ENCODE assay signal across 11 cellular contexts in genomic region chr15:41937568-41937923, GRCh38. TPM values are rescaled to one million over a fixed set of nuclear protein-coding genes. Genes with fewer than 3 reads are reported as not detected.
DNase-seq lines count a peak whose midpoint lies in the region; ATAC-seq, FAIRE-seq and TF ChIP-seq lines count a peak whose summit lies in the region.
"Had no signal": no experiment of that assay in that cellular context is flagged by ENCODE, and none has a peak within 500 bp of the region (broad histone marks: within the 10 kb centered on the region; RNA-seq: fewer than 3 reads in every experiment).

No MANE protein-coding gene starts in this region.

- no peak for TF ChIP-seq POLR2A in vagina (IDR thresholded peaks at IDR 0.05)

- H3K27ac ChIP-seq in vagina: peak overlapping the region; percentile 17

- DNase-seq in stimulated activated naive CD8-positive, alpha-beta T cell treated with anti-CD3 and anti-CD28 coated beads, Interleukin-15, Interleukin-2, amounts not matched to agents 100 U/mL and 50 U/mL, for 24 hours: no peak
- DNase-seq in activated naive CD8-positive, alpha-beta T cell treated with anti-CD3 and anti-CD28 coated beads, Interleukin-2, amount 10 ng/mL, durations not matched to agents 7 days and 5 days: no peak
- no peak for DNase-seq in memory B cell (ENCODE audit: low spot score in 2 of 2)
- no peak for DNase-seq in vagina (ENCODE audit: extremely low spot score in 2 of 2)
- no peak for DNase-seq in T1000 (lab: John Stamatoyannopoulos, UW)
- DNase-seq in HTR-8/SVneo (ENCODE audit: insufficient read length, low spot score): no peak
- DNase-seq: NCI-H1436 treated with DMSO at 0.1 percent for 48 hours, OCI-M1 had no signal

- H3K4me3 Mint-ChIP-seq in stimulated activated naive CD8-positive, alpha-beta T cell treated with anti-CD3 and anti-CD28 coated beads, Interleukin-15, Interleukin-2, amounts not matched to agents 100 ng/mL and 50 ng/mL, for 24 hours: peak overlapping the region; percentile 63
- H3K4me3 Mint-ChIP-seq in activated naive CD8-positive, alpha-beta T cell treated with anti-CD3 and anti-CD28 coated beads, Interleukin-2, amount 10 ng/mL, durations not matched to agents 7 days and 5 days: peak overlapping the region; percentile 83
- H3K4me3 Mint-ChIP-seq in memory B cell: no peak overlapping the region
- H3K4me3 Mint-ChIP-seq: brain had no signal

- POLR2A ChIA-PET in activated naive CD8-positive, alpha-beta T cell treated with anti-CD3 and anti-CD28 coated beads, Interleukin-2, amount 10 ng/mL, durations not matched to agents 7 days and 5 days (lab: Charles Lee): interaction anchor here (0.7 to 4.2 kb wide), 8 partner anchors 12 to 277 kb away, joined by 3 to 30 read pairs (median 4); partner anchors contain the start of genes EHD4, MAPKBP1, MGA and SPTBN5

- H3K9me3 Mint-ChIP-seq in stimulated activated naive CD8-positive, alpha-beta T cell treated with anti-CD3 and anti-CD28 coated beads, Interleukin-15, Interleukin-2, amounts not matched to agents 100 ng/mL and 50 ng/mL, for 24 hours: no peaks in the 10 kb centered on the region
- H3K9me3 Mint-ChIP-seq in activated naive CD8-positive, alpha-beta T cell treated with anti-CD3 and anti-CD28 coated beads, Interleukin-2, amount 10 ng/mL, durations not matched to agents 7 days and 5 days: no peaks in the 10 kb centered on the region
- H3K9me3 Mint-ChIP-seq in memory B cell: no peaks in the 10 kb centered on the region
- H3K9me3 Mint-ChIP-seq: brain had no signal

- peaks cover 72% of the 10 kb centered on the region for H3K4me1 Mint-ChIP-seq in stimulated activated naive CD8-positive, alpha-beta T cell treated with anti-CD3 and anti-CD28 coated beads, Interleukin-15, Interleukin-2, amounts not matched to agents 100 ng/mL and 50 ng/mL, for 24 hours (ENCODE audit: low read depth)
- peaks cover 41% of the 10 kb centered on the region for H3K4me1 Mint-ChIP-seq in activated naive CD8-positive, alpha-beta T cell treated with anti-CD3 and anti-CD28 coated beads, Interleukin-2, amount 10 ng/mL, durations not matched to agents 7 days and 5 days
- peaks cover 20% of the 10 kb centered on the region for H3K4me1 Mint-ChIP-seq in memory B cell

- H3K4me3 ChIP-seq in vagina: no peak overlapping the region

- H3K27ac Mint-ChIP-seq in stimulated activated naive CD8-positive, alpha-beta T cell treated with anti-CD3 and anti-CD28 coated beads, Interleukin-15, Interleukin-2, amounts not matched to agents 100 ng/mL and 50 ng/mL, for 24 hours: peak overlapping the region; percentile 97
- peak overlapping the region; percentile 99 for H3K27ac Mint-ChIP-seq in activated naive CD8-positive, alpha-beta T cell treated with anti-CD3 and anti-CD28 coated beads, Interleukin-2, amount 10 ng/mL, durations not matched to agents 7 days and 5 days
- peak overlapping the region; percentile 48 for H3K27ac Mint-ChIP-seq in memory B cell
- H3K27ac Mint-ChIP-seq: brain had no signal

- H3K4me1 ChIP-seq in vagina: peaks cover 60% of the 10 kb centered on the region

- intact Hi-C loops in vagina (cut with DNase I): no loop called here

- no peaks in the 10 kb centered on the region for H3K27me3 Mint-ChIP-seq in stimulated activated naive CD8-positive, alpha-beta T cell treated with anti-CD3 and anti-CD28 coated beads, Interleukin-15, Interleukin-2, amounts not matched to agents 100 ng/mL and 50 ng/mL, for 24 hours
- H3K27me3 Mint-ChIP-seq in activated naive CD8-positive, alpha-beta T cell treated with anti-CD3 and anti-CD28 coated beads, Interleukin-2, amount 10 ng/mL, durations not matched to agents 7 days and 5 days: no peaks in the 10 kb centered on the region
- no peaks in the 10 kb centered on the region for H3K27me3 Mint-ChIP-seq in memory B cell
- H3K27me3 Mint-ChIP-seq: brain had no signal

- ATAC-seq in stimulated activated naive CD8-positive, alpha-beta T cell treated with anti-CD3 and anti-CD28 coated beads, Interleukin-15, Interleukin-2, amounts not matched to agents 100 U/mL and 50 U/mL, for 24 hours: no peak
- no peak for ATAC-seq in activated naive CD8-positive, alpha-beta T cell treated with anti-CD3 and anti-CD28 coated beads, Interleukin-2, amount 10 ng/mL, durations not matched to agents 7 days and 5 days (ENCODE audit: low read depth)
- ATAC-seq in memory B cell (ENCODE audit: low read depth): no peak
- no peak for ATAC-seq in GM19397 (IDR thresholded peaks at IDR 0.05; ENCODE audit: unreplicated experiment)

- no peak for TF ChIP-seq CTCF in vagina (IDR thresholded peaks at IDR 0.05)

- H3K27me3 ChIP-seq in vagina: no peaks in the 10 kb centered on the region

- no peaks in the 10 kb centered on the region for H3K9me3 ChIP-seq in vagina

- no peaks in the 10 kb centered on the region for H3K36me3 ChIP-seq in vagina

- no peak for FAIRE-seq in HTR-8/SVneo (lab: Jason Lieb, UNC)

- peaks cover 34% of the 10 kb centered on the region for H3K36me3 Mint-ChIP-seq in stimulated activated naive CD8-positive, alpha-beta T cell treated with anti-CD3 and anti-CD28 coated beads, Interleukin-15, Interleukin-2, amounts not matched to agents 100 ng/mL and 50 ng/mL, for 24 hours (ENCODE audit: low read depth)
- H3K36me3 Mint-ChIP-seq in activated naive CD8-positive, alpha-beta T cell treated with anti-CD3 and anti-CD28 coated beads, Interleukin-2, amount 10 ng/mL, durations not matched to agents 7 days and 5 days: no peaks in the 10 kb centered on the region
- peaks cover 6% of the 10 kb centered on the region for H3K36me3 Mint-ChIP-seq in memory B cell

RNA-seq across cellular contexts. Expression of gene EHD4, which starts 34.8 kb away (rescaled TPM):
- total RNA-seq in activated naive CD8-positive, alpha-beta T cell treated with anti-CD3 and anti-CD28 coated beads, Interleukin-2, amount 10 ng/mL, durations not matched to agents 7 days and 5 days: 1 to 10 TPM; 8.4 to 9.5 TPM
- 24.6 TPM for total RNA-seq in vagina

RNA-seq across cellular contexts. Expression of gene SPTBN5, which starts 43.7 kb away (rescaled TPM):
- total RNA-seq in activated naive CD8-positive, alpha-beta T cell treated with anti-CD3 and anti-CD28 coated beads, Interleukin-2, amount 10 ng/mL, durations not matched to agents 7 days and 5 days: 1 to 10 TPM; 1.1 to 1.6 TPM
- total RNA-seq in vagina: 0.49 TPM

Comparison
In these comparisons a context has a peak if more than half of its experiments do, and no peak if none do; other contexts are left out.
1. H3K27ac Mint-ChIP-seq: peak in every context shown above with its lines; median percentile 99 in activated naive CD8-positive, alpha-beta T cell treated with anti-CD3 and anti-CD28 coated beads, Interleukin-2, amount 10 ng/mL, durations not matched to agents 7 days and 5 days; 97 in stimulated activated naive CD8-positive, alpha-beta T cell treated with anti-CD3 and anti-CD28 coated beads, Interleukin-15, Interleukin-2, amounts not matched to agents 100 ng/mL and 50 ng/mL, for 24 hours; 48 in memory B cell.